In genomic region chr1:117631761-117632160, GRCh38 we compare ENCODE assay signal across 20 cellular contexts. TPM values are rescaled to one million over a fixed set of nuclear protein-coding genes. Genes with fewer than 3 reads are reported as not detected.
DNase-seq lines count a peak whose midpoint lies in the region; ATAC-seq and TF ChIP-seq lines count a peak whose summit lies in the region.
"Had no signal": no experiment of that assay in that cellular context is flagged by ENCODE, and none has a peak within 500 bp of the region (broad histone marks: within the 10 kb centered on the region; RNA-seq: fewer than 3 reads in every experiment).

No MANE protein-coding gene starts in this region.

- H3K9me3 ChIP-seq in body of pancreas (no peaks in the 10 kb centered on the region), spleen (no peaks in the 10 kb centered on the region)
- H3K9me3 ChIP-seq: ovary, thoracic aorta, vagina had no signal

- H3K4me3 ChIP-seq in body of pancreas (no peak overlapping the region), spleen (no peak overlapping the region)
- H3K4me3 ChIP-seq: ovary, thoracic aorta, vagina had no signal

- no peaks in the 10 kb centered on the region for H3K27me3 ChIP-seq in body of pancreas
- no peaks in the 10 kb centered on the region for H3K27me3 ChIP-seq in spleen (replicated peaks in 1 of 7)
- H3K27me3 ChIP-seq: ovary, vagina had no signal

- H3K36me3 ChIP-seq in body of pancreas (replicated peaks in 1 of 2; ENCODE audit: insufficient read depth in 1 of 2, low read depth in 2 of 2), result no peaks in the 10 kb centered on the region
- peaks cover 0 to 2% (median 0%) of the 10 kb centered on the region in 6 donors for H3K36me3 ChIP-seq in spleen
- H3K36me3 ChIP-seq: ovary, thoracic aorta, vagina had no signal

- H3K27ac ChIP-seq in body of pancreas (peak overlapping the region; percentile 74 to 92 (median 90)), spleen (peak overlapping the region in 2 of 8 donors; percentile 43 to 49)
- H3K27ac ChIP-seq: ovary, thoracic aorta, vagina had no signal

- peak; percentile 19 for ATAC-seq in body of pancreas
- no peak for ATAC-seq in GM21576 (IDR thresholded peaks at IDR 0.05; ENCODE audit: unreplicated experiment)
- ATAC-seq: left ventricle myocardium superior, sciatic nerve had no signal

- WGBS in body of pancreas, 2 donors, result 19 to 29% methylated on average over 2 to 3 of the region's 3 CpGs
- 82 to 94% (median 85%) methylated on average over 3 of the region's 3 CpGs for WGBS in spleen, 5 donors

- H3K4me1 ChIP-seq in body of pancreas (peaks cover 74% of the 10 kb centered on the region), spleen (peaks cover 4 to 75% (median 39%) of the 10 kb centered on the region in 6 donors)
- H3K4me1 ChIP-seq: vagina had no signal

- DNase-seq in NCI-H2171 treated with DMSO at 0.1 percent for 48 hours (lab: John Stamatoyannopoulos, UW) (peak; percentile 38), NCI-H2171 (lab: John Stamatoyannopoulos, UW) (no peak), NCI-H146 treated with DMSO at 0.1 percent for 48 hours (lab: John Stamatoyannopoulos, UW; ENCODE audit: unreplicated experiment) (peak; percentile 9), body of pancreas (peak; percentile 63 to 79 (median 68)), spleen (peak; percentile 22), SIG-M5 (lab: John Stamatoyannopoulos, UW) (no peak), foreskin melanocyte (no peak)
- DNase-seq: activated CD4-positive, CD25-positive, alpha-beta regulatory T cell treated with anti-CD3 and anti-CD28 coated beads, Interleukin-2, amount 50 U/mL, for 72 hours; activated T-cell treated with anti-CD3 and anti-CD28 coated beads, Interleukin-2, amount 50 U/mL, for 24 hours; EL; left ventricle myocardium superior; NCI-H1105 treated with DMSO at 0.1 percent for 48 hours; NCI-H446 treated with DMSO at 0.1 percent for 48 hours; ovary; stimulated activated naive CD4-positive, alpha-beta T cell treated with Interleukin-2 at 50 U/mL for 16 hours had no signal

- TF ChIP-seq POLR2A in body of pancreas (IDR thresholded peaks at IDR 0.05) (no peak), spleen (IDR thresholded peaks at IDR 0.05) (no peak)

- TF ChIP-seq CTCF in body of pancreas (IDR thresholded peaks at IDR 0.05) (no peak), spleen (IDR thresholded peaks at IDR 0.05 in 8 of 11, conservative IDR thresholded peaks at IDR 0.05 in 3 of 11) (no peak)

- intact Hi-C loops in body of pancreas (cut with DNase I), result no loop called here
- intact Hi-C loops in spleen (cut with DNase I; ENCODE audit: low total_unique reads), result no loop called here

RNA-seq across cellular contexts. Expression of gene TENT5C, which starts 25.9 kb away (rescaled TPM):
- total RNA-seq in body of pancreas, result 10 to 100 TPM; 30.0 to 39.7 TPM
- 100 to 1,000 TPM in 1 of 7 donors, 10 to 100 TPM in 6; 32.0 to 181 (median 39.5) TPM for total RNA-seq in spleen
- 1 to 10 TPM; 5.6 to 8.1 (median 6.3) TPM for polyA plus RNA-seq in spleen
- total RNA-seq: epithelial cell of proximal tubule had no signal

Comparison
In these comparisons a context has a peak if more than half of its experiments do, and no peak if none do; other contexts are left out.
1. DNase-seq: peak in NCI-H2171 treated with DMSO at 0.1 percent for 48 hours (single experiment), NCI-H146 treated with DMSO at 0.1 percent for 48 hours (single experiment), body of pancreas (4 of 4) and spleen (single experiment); none in NCI-H2171 (single experiment), SIG-M5 (single experiment) and foreskin melanocyte (single experiment).